In the genomic region with DNA sequence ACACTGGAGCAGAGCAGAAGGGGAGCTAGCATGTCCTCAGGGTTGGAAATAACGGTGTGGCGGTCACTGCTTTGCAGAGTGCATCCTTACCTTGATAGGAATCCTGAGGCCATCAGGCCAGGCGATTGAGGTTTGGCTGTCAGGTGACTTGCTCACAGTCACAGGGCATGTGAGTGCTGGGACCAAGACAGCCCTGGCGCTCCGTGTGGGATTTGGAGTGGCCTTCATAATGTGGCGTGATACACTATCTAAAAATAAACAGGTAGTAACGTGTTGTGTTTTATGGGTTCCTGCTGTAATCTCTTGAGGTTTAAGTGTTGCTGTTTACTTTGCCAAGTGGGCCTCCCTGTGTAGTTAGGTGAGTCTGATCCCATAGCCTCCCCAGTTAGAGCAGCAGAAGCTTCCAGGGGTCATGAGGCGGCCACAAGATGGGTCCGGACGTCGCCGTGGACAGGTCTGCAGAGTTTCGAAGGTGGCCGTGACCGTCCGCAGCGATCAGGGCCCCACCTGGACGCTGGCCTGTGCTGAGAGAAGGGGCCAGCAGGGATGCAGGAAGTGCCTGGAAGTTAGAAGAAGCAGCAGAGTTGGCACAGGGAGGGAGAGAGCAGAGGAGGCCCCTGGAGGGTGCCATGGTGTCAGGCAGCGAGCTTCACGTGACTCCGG, we compare ENCODE assay signal across 16 cellular contexts. TPM values are rescaled to one million over a fixed set of nuclear protein-coding genes. Genes with fewer than 3 reads are reported as not detected.
A peak's percentile ranks its signal among the peaks of the same experiment; 100 is the strongest.
DNase-seq lines count a peak whose midpoint lies in the region; ATAC-seq and TF ChIP-seq lines count a peak whose summit lies in the region.
"Had no signal": no experiment of that assay in that cellular context is flagged by ENCODE, and none has a peak within 500 bp of the region (broad histone marks: within the 10 kb centered on the region; RNA-seq: fewer than 3 reads in every experiment).

No MANE protein-coding gene starts in this region.

- intact Hi-C loops in colonic mucosa (cut with DNase I), result no loop called here
- intact Hi-C loops in testis (cut with DNase I; ENCODE audit: low total_unique reads), result no loop called here

- H3K9me3 Mint-ChIP-seq in naive thymus-derived CD8-positive, alpha-beta T cell, result peaks cover 0 to 4% (median 1%) of the 10 kb centered on the region in 9 donors
- H3K9me3 Mint-ChIP-seq in CD8-positive, alpha-beta memory T cell, result no peaks in the 10 kb centered on the region

- no peak for TF ChIP-seq POLR2A in testis (IDR thresholded peaks at IDR 0.05)

- no peaks in the 10 kb centered on the region for H3K27me3 ChIP-seq in colonic mucosa
- H3K27me3 ChIP-seq in testis, result no peaks in the 10 kb centered on the region
- no peaks in the 10 kb centered on the region for H3K27me3 ChIP-seq in CD8-positive, alpha-beta memory T cell (ENCODE audit: insufficient read depth, low read length, poor library complexity, severe bottlenecking)

- 76 to 86% methylated on average over 18 to 21 of the region's 21 CpGs for WGBS in testis, 2 donors

- H3K9me3 ChIP-seq in colonic mucosa, result no peaks in the 10 kb centered on the region
- H3K9me3 ChIP-seq in testis, result no peaks in the 10 kb centered on the region
- no peaks in the 10 kb centered on the region for H3K9me3 ChIP-seq in CD8-positive, alpha-beta memory T cell (ENCODE audit: low read length)
- H3K9me3 ChIP-seq: SK-N-SH, thoracic aorta had no signal

- CTCF ChIA-PET in CD8-positive, alpha-beta memory T cell (lab: Charles Lee), result no interaction called here

- H3K27ac ChIP-seq in colonic mucosa, result no peak overlapping the region
- H3K27ac ChIP-seq in testis, result peak overlapping the region; percentile 65 to 79
- no peak overlapping the region for H3K27ac ChIP-seq in CD8-positive, alpha-beta memory T cell (ENCODE audit: low read depth, low read length)
- H3K27ac ChIP-seq: thoracic aorta, WERI-Rb-1 had no signal

- no peak for ATAC-seq in naive thymus-derived CD8-positive, alpha-beta T cell
- ATAC-seq: activated naive CD8-positive, alpha-beta T cell treated with anti-CD3 and anti-CD28 coated beads, Interleukin-2, amount 50 U/mL, for 24 hours; naive thymus-derived CD4-positive, alpha-beta T cell had no signal

- H3K36me3 ChIP-seq in colonic mucosa (no peaks in the 10 kb centered on the region), testis (ENCODE audit: low read depth, missing control alignments) (no peaks in the 10 kb centered on the region)
- H3K36me3 ChIP-seq in CD8-positive, alpha-beta memory T cell (ENCODE audit: insufficient read depth, low read length), result no peaks in the 10 kb centered on the region

- no peak overlapping the region for H3K4me3 ChIP-seq in colonic mucosa
- no peak overlapping the region for H3K4me3 ChIP-seq in testis
- no peak overlapping the region for H3K4me3 ChIP-seq in CD8-positive, alpha-beta memory T cell (ENCODE audit: low read length)
- H3K4me3 ChIP-seq: thoracic aorta had no signal

- H3K9ac ChIP-seq in colonic mucosa (ENCODE audit: low read depth in 2 of 2, low read length in 2 of 2), result no peak overlapping the region
- H3K9ac ChIP-seq: SK-N-SH had no signal

- H3K4me1 ChIP-seq in colonic mucosa (no peaks in the 10 kb centered on the region), testis (peaks cover 10% of the 10 kb centered on the region)
- H3K4me1 ChIP-seq in CD8-positive, alpha-beta memory T cell (ENCODE audit: insufficient read depth, low read length), result no peaks in the 10 kb centered on the region

- POLR2A ChIA-PET in naive thymus-derived CD8-positive, alpha-beta T cell (lab: Charles Lee), result no interaction called here
- POLR2A ChIA-PET in CD8-positive, alpha-beta memory T cell (lab: Charles Lee), result no interaction called here

- peaks cover 0 to 7% (median 3%) of the 10 kb centered on the region in 4 donors for H3K4me1 Mint-ChIP-seq in naive thymus-derived CD8-positive, alpha-beta T cell
- no peaks in the 10 kb centered on the region for H3K4me1 Mint-ChIP-seq in CD8-positive, alpha-beta memory T cell
- H3K4me1 Mint-ChIP-seq: activated naive CD8-positive, alpha-beta T cell treated with anti-CD3 and anti-CD28 coated beads, Interleukin-2, amount 50 U/mL, for 24 hours had no signal

- DNase-seq in NCI-H2107 treated with DMSO at 0.1 percent for 48 hours (lab: John Stamatoyannopoulos, UW; ENCODE audit: unreplicated experiment), result peak; percentile 57
- DNase-seq in NCI-H2107 (lab: John Stamatoyannopoulos, UW), result no peak
- DNase-seq in colonic mucosa, result peak; percentile 14
- peak; percentile 30 for DNase-seq in left kidney (ENCODE audit: low read depth, low spot score)
- DNase-seq in testis, result no peak
- no peak for DNase-seq in naive thymus-derived CD8-positive, alpha-beta T cell
- DNase-seq in CD8-positive, alpha-beta memory T cell, result no peak
- no peak for DNase-seq in activated CD4-positive, alpha-beta T cell treated with anti-CD3 and anti-CD28 coated beads, Interleukin-2, amount 50 U/mL, for 48 hours
- DNase-seq: activated naive CD8-positive, alpha-beta T cell treated with anti-CD3 and anti-CD28 coated beads, Interleukin-2, amount 50 U/mL, for 24 hours; effector CD4-positive, alpha-beta T cell; foreskin fibroblast; naive thymus-derived CD4-positive, alpha-beta T cell; small intestine; WERI-Rb-1 had no signal

- peaks cover 0 to 8% (median 0%) of the 10 kb centered on the region in 5 donors for H3K27me3 Mint-ChIP-seq in naive thymus-derived CD8-positive, alpha-beta T cell
- H3K27me3 Mint-ChIP-seq in CD8-positive, alpha-beta memory T cell, result no peaks in the 10 kb centered on the region
- H3K27me3 Mint-ChIP-seq: activated naive CD8-positive, alpha-beta T cell treated with anti-CD3 and anti-CD28 coated beads, Interleukin-2, amount 50 U/mL, for 24 hours had no signal

- no peak overlapping the region for H3K4me3 Mint-ChIP-seq in naive thymus-derived CD8-positive, alpha-beta T cell
- H3K4me3 Mint-ChIP-seq in CD8-positive, alpha-beta memory T cell, result no peak overlapping the region
- H3K4me3 Mint-ChIP-seq: activated naive CD8-positive, alpha-beta T cell treated with anti-CD3 and anti-CD28 coated beads, Interleukin-2, amount 50 U/mL, for 24 hours; naive thymus-derived CD4-positive, alpha-beta T cell had no signal

- H3K36me3 Mint-ChIP-seq in naive thymus-derived CD8-positive, alpha-beta T cell, result peaks cover 0 to 8% (median 4%) of the 10 kb centered on the region in 3 donors
- H3K36me3 Mint-ChIP-seq in CD8-positive, alpha-beta memory T cell, result peaks cover 0 to 3% (median 2%) of the 10 kb centered on the region in 3 donors

- TF ChIP-seq CTCF in colonic mucosa (IDR thresholded peaks at IDR 0.05) (no peak), testis (IDR thresholded peaks at IDR 0.05) (no peak)

- H3K27ac Mint-ChIP-seq in naive thymus-derived CD8-positive, alpha-beta T cell, result peak overlapping the region in 1 of 10 donors; percentile 79
- peak overlapping the region in 1 of 8 donors; percentile 23 for H3K27ac Mint-ChIP-seq in CD8-positive, alpha-beta memory T cell
- H3K27ac Mint-ChIP-seq: activated naive CD8-positive, alpha-beta T cell treated with anti-CD3 and anti-CD28 coated beads, Interleukin-2, amount 50 U/mL, for 24 hours had no signal

RNA-seq across cellular contexts. Expression of gene RGS12, which starts 27.7 kb away (rescaled TPM):
- total RNA-seq in colonic mucosa, result 10 to 100 TPM; 18.0 to 25.7 TPM
- total RNA-seq in testis, result 10 to 100 TPM; 39.0 to 68.2 TPM
- 25.0 TPM for polyA plus RNA-seq in testis (ENCODE audit: insufficient read depth, low read depth, low replicate concordance)
- 1 to 10 TPM; 1.2 to 1.6 TPM for total RNA-seq in naive thymus-derived CD8-positive, alpha-beta T cell
- polyA plus RNA-seq in naive thymus-derived CD8-positive, alpha-beta T cell, result 1 to 10 TPM; 2.0 to 2.6 (median 2.1) TPM
- total RNA-seq in CD8-positive, alpha-beta memory T cell, result 1 to 10 TPM; 2.3 to 2.4 TPM
- polyA plus RNA-seq in CD8-positive, alpha-beta memory T cell, result 3.0 TPM

Comparison
In these comparisons a context has a peak if more than half of its experiments do, and no peak if none do; other contexts are left out.
1. DNase-seq: peak in NCI-H2107 treated with DMSO at 0.1 percent for 48 hours (single experiment), colonic mucosa (single experiment) and left kidney (single experiment); none in NCI-H2107 (single experiment), testis (single experiment), naive thymus-derived CD8-positive, alpha-beta T cell (0 of 10), CD8-positive, alpha-beta memory T cell (0 of 5) and activated CD4-positive, alpha-beta T cell treated with anti-CD3 and anti-CD28 coated beads, Interleukin-2, amount 50 U/mL, for 48 hours (0 of 2).
2. H3K27ac ChIP-seq: peak in testis (2 of 2); none in colonic mucosa (single experiment) and CD8-positive, alpha-beta memory T cell (single experiment).
3. RNA of gene RGS12, which starts 27.7 kb away (total RNA-seq): 39.0 to 68.2 TPM in testis and 18.0 to 25.7 TPM in colonic mucosa; 2.3 to 2.4 TPM in CD8-positive, alpha-beta memory T cell and 1.2 to 1.6 TPM in naive thymus-derived CD8-positive, alpha-beta T cell; every median in the first group is over 4 times any median in the second.